In the genomic region with DNA sequence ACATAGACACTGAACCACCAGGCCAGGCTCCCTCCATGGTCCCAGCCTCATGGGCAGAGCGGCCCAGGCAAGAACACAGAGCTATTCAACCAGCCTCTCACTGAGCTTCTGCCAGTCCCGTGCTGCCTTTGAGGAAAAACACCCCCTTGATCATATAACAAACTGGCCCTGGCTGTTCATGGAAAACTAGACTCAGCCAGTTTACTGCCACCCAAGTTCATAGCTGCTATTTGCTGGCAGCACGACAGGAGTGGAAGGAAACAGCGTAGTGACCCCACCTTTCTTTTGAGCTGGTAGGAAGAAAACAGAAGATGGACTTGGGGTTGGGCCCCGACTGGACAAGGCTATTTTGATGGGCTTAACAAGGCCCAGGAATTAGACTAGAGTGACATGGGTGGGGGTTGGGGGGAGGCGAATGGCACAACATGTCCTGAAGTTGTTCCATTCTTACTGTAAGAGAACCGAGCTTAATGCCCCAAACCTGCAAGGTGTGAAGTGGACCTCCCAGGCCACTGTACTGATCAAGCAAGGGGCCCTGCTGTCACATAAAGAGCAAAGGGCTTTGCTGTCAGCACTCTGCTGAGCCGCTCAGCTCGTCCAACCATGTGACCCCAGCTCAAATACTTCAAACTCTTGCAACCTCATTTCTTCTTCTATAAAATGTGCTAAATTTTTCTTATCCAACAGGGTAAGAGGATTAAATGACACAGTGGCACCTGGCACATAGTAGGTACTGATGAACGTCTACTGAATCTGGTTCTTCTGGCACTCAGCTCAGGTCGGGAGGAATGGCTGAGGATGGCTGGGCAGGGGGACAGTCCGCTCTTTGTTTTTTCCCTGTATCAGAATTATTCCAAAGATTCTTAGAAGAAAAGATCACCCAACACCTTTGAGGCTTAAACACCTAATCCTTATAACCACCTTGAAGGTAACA, we compare ENCODE assay signal across 8 cellular contexts. TPM values are rescaled to one million over a fixed set of nuclear protein-coding genes. Genes with fewer than 3 reads are reported as not detected.
A peak's percentile ranks its signal among the peaks of the same experiment; 100 is the strongest.
DNase-seq lines count a peak whose midpoint lies in the region; ATAC-seq and TF ChIP-seq lines count a peak whose summit lies in the region.

No MANE protein-coding gene starts in this region.

- H3K79me2 ChIP-seq in SK-N-SH (ENCODE audit: insufficient read depth): no peaks in the 10 kb centered on the region

- H3K36me3 Mint-ChIP-seq in activated naive CD8-positive, alpha-beta T cell treated with anti-CD3 and anti-CD28 coated beads, Interleukin-2, amount 50 U/mL, for 24 hours (ENCODE audit: low read depth): peaks cover 9% of the 10 kb centered on the region

- H3K9ac ChIP-seq in SK-N-SH: no peak overlapping the region

- peaks cover 6 to 9% of the 10 kb centered on the region in 2 experiments; a peak in 2 of 4 replicates for H3K4me1 ChIP-seq in SK-N-SH (ENCODE audit: control insufficient read depth in 1 of 2, insufficient read depth in 2 of 2, low read depth in 1 of 2, low read length in 1 of 2)

- WGBS in SK-N-SH (ENCODE audit: low lambda C conversion rate): 92% methylated on average over 11 of the region's 12 CpGs

- H3K27me3 ChIP-seq in SK-N-SH (ENCODE audit: insufficient read depth): no peaks in the 10 kb centered on the region

- peaks cover 71% of the 10 kb centered on the region for H3K4me1 Mint-ChIP-seq in activated naive CD8-positive, alpha-beta T cell treated with anti-CD3 and anti-CD28 coated beads, Interleukin-2, amount 50 U/mL, for 24 hours

- peak; percentile 16 for DNase-seq in SK-N-SH
- DNase-seq in activated naive CD8-positive, alpha-beta T cell treated with anti-CD3 and anti-CD28 coated beads, Interleukin-2, amount 50 U/mL, for 24 hours: no peak
- peak; percentile 34 to 56 for DNase-seq in lung microvascular endothelial cell (ENCODE audit: low read depth in 2 of 2)
- DNase-seq in substantia nigra (lab: John Stamatoyannopoulos, UW): peak in 3 of 49 donors; percentile 20 to 44 (median 30)
- no peak for DNase-seq in Kasumi-1 (lab: John Stamatoyannopoulos, UW)
- DNase-seq in SIG-M5 treated with dmso at 0.1 percent for 504 hours (lab: John Stamatoyannopoulos, UW; ENCODE audit: unreplicated experiment): no peak

- H3K4me3 Mint-ChIP-seq in activated naive CD8-positive, alpha-beta T cell treated with anti-CD3 and anti-CD28 coated beads, Interleukin-2, amount 50 U/mL, for 24 hours: peak overlapping the region; percentile 91

- no peak for TF ChIP-seq EP300 in SK-N-SH (IDR thresholded peaks at IDR 0.05; ENCODE audit: borderline replicate concordance in 1 of 2, low read depth in 1 of 2, low read length in 1 of 2)

- H3K9me3 ChIP-seq in SK-N-SH: no peaks in the 10 kb centered on the region

- H3K27ac ChIP-seq in SK-N-SH (ENCODE audit: low read depth in 2 of 2, low read length in 1 of 2): no peak overlapping the region
- peak overlapping the region; percentile 75 for H3K27ac ChIP-seq in substantia nigra (ENCODE audit: low read depth, low read length, poor library complexity, severe bottlenecking)

- H3K36me3 ChIP-seq in SK-N-SH (replicated peaks in 1 of 2; ENCODE audit: control insufficient read depth in 1 of 2, insufficient read depth in 2 of 2, low read length in 1 of 2): peaks cover 4 to 10% of the 10 kb centered on the region in 2 experiments

- peaks cover 4% of the 10 kb centered on the region for H3F3A ChIP-seq in SK-N-SH (replicated peaks; ENCODE audit: insufficient read depth)

- TF ChIP-seq RAD21 in SK-N-SH (IDR thresholded peaks at IDR 0.05; ENCODE audit: low read length): no peak

- H3K27me3 Mint-ChIP-seq in activated naive CD8-positive, alpha-beta T cell treated with anti-CD3 and anti-CD28 coated beads, Interleukin-2, amount 50 U/mL, for 24 hours: no peaks in the 10 kb centered on the region

- CTCF ChIA-PET in SK-N-SH (lab: Yijun Ruan, JAX): interaction anchor here (0.7 to 3.0 kb wide), 8 partner anchors 9 to 469 kb away, joined by 3 to 17 read pairs (median 3); no protein-coding TSS in a partner anchor

- TF ChIP-seq CTCF in SK-N-SH (IDR thresholded peaks at IDR 0.05): no peak

- ATAC-seq in SK-N-SH treated with all-trans-retinoic acid at 6 μM for 48 hours: no peak
- no peak for ATAC-seq in activated naive CD8-positive, alpha-beta T cell treated with anti-CD3 and anti-CD28 coated beads, Interleukin-2, amount 50 U/mL, for 24 hours
- no peak for ATAC-seq in GM21825 (IDR thresholded peaks at IDR 0.05; ENCODE audit: unreplicated experiment)

- no peaks in the 10 kb centered on the region for H4K20me1 ChIP-seq in SK-N-SH (ENCODE audit: insufficient read depth)

- no peak overlapping the region for H3K4me3 ChIP-seq in SK-N-SH (ENCODE audit: low read depth in 2 of 2, low read length in 1 of 2)

- no peak overlapping the region for H3K4me2 ChIP-seq in SK-N-SH

- no peaks in the 10 kb centered on the region for H3K9me3 Mint-ChIP-seq in activated naive CD8-positive, alpha-beta T cell treated with anti-CD3 and anti-CD28 coated beads, Interleukin-2, amount 50 U/mL, for 24 hours

- POLR2A ChIA-PET in SK-N-SH (lab: Yijun Ruan, JAX): interaction anchor here (0.5 kb wide), 1 partner anchor 463 kb away, joined by 5 read pairs; no protein-coding TSS in a partner anchor

- no peak overlapping the region for H2AFZ ChIP-seq in SK-N-SH (ENCODE audit: low read depth)

- peak overlapping the region; percentile 94 for H3K27ac Mint-ChIP-seq in activated naive CD8-positive, alpha-beta T cell treated with anti-CD3 and anti-CD28 coated beads, Interleukin-2, amount 50 U/mL, for 24 hours

- no peaks in the 10 kb centered on the region for H3K9me2 ChIP-seq in SK-N-SH

TF ChIP-seq in SK-N-SH, 30 proteins besides CTCF, POLR2A, EP300 and RAD21:
- no peak for TF ChIP-seq FOXJ3 (CRISPR knock-in tag; IDR thresholded peaks at IDR 0.05)

TF ChIP-seq in SK-N-SH treated with all-trans-retinoic acid at 6 μM for 48 hours, 23 proteins besides CTCF, POLR2A, EP300 and RAD21:
- TF ChIP-seq TCF4 (CRISPR knock-in tag; IDR thresholded peaks at IDR 0.05; ENCODE audit: borderline replicate concordance): no peak
- TF ChIP-seq RARB (CRISPR knock-in tag; IDR thresholded peaks at IDR 0.05): no peak
- TF ChIP-seq, protein P1, sequence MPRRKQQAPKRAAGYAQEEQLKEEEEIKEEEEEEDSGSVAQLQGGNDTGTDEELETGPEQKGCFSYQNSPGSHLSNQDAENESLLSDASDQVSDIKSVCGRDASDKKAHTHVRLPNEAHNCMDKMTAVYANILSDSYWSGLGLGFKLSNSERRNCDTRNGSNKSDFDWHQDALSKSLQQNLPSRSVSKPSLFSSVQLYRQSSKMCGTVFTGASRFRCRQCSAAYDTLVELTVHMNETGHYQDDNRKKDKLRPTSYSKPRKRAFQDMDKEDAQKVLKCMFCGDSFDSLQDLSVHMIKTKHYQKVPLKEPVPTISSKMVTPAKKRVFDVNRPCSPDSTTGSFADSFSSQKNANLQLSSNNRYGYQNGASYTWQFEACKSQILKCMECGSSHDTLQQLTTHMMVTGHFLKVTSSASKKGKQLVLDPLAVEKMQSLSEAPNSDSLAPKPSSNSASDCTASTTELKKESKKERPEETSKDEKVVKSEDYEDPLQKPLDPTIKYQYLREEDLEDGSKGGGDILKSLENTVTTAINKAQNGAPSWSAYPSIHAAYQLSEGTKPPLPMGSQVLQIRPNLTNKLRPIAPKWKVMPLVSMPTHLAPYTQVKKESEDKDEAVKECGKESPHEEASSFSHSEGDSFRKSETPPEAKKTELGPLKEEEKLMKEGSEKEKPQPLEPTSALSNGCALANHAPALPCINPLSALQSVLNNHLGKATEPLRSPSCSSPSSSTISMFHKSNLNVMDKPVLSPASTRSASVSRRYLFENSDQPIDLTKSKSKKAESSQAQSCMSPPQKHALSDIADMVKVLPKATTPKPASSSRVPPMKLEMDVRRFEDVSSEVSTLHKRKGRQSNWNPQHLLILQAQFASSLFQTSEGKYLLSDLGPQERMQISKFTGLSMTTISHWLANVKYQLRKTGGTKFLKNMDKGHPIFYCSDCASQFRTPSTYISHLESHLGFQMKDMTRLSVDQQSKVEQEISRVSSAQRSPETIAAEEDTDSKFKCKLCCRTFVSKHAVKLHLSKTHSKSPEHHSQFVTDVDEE (CRISPR knock-in tag; IDR thresholded peaks at IDR 0.05): no peak
- no peak for TF ChIP-seq BACH2 (CRISPR knock-in tag; IDR thresholded peaks at IDR 0.05; ENCODE audit: borderline replicate concordance)
- TF ChIP-seq TOX (CRISPR knock-in tag; IDR thresholded peaks at IDR 0.05; ENCODE audit: borderline replicate concordance): no peak
- TF ChIP-seq ESRRG (CRISPR knock-in tag; IDR thresholded peaks at IDR 0.05): no peak
- TF ChIP-seq ZFP30 (CRISPR knock-in tag; IDR thresholded peaks at IDR 0.05): no peak

RNA-seq across cellular contexts. Expression of gene FBXL22, which starts 1.5 kb away (rescaled TPM):
- 0.08 and 0.10 TPM in 2 replicates for polyA plus RNA-seq in SK-N-SH (2012; rRNA removed)
- 0.12 and 0.14 TPM in 2 replicates for polyA plus RNA-seq in SK-N-SH (2012; cell fraction: cytosol; rRNA removed)
- 0.08 and 0.09 TPM in 2 replicates for polyA plus RNA-seq in SK-N-SH (2012; cell fraction: nucleus; rRNA removed)
- total RNA-seq in lung microvascular endothelial cell: under 0.01 and 0.20 TPM in 2 replicates

Comparison
In these comparisons a context has a peak if more than half of its experiments do, and no peak if none do; other contexts are left out.
1. DNase-seq: peak in SK-N-SH (single experiment) and lung microvascular endothelial cell (2 of 2); none in activated naive CD8-positive, alpha-beta T cell treated with anti-CD3 and anti-CD28 coated beads, Interleukin-2, amount 50 U/mL, for 24 hours (single experiment), Kasumi-1 (0 of 2) and SIG-M5 treated with dmso at 0.1 percent for 504 hours (single experiment).